In genomic region chr9:104090578-104090977, GRCh38 we compare ENCODE assay signal across 21 cellular contexts. TPM values are rescaled to one million over a fixed set of nuclear protein-coding genes. Genes with fewer than 3 reads are reported as not detected.
A peak's percentile ranks its signal among the peaks of the same experiment; 100 is the strongest.
DNase-seq lines count a peak whose midpoint lies in the region; ATAC-seq and TF ChIP-seq lines count a peak whose summit lies in the region.
"Had no signal": no experiment of that assay in that cellular context is flagged by ENCODE, and none has a peak within 500 bp of the region (broad histone marks: within the 10 kb centered on the region; RNA-seq: fewer than 3 reads in every experiment).

No MANE protein-coding gene starts in this region.

- intact Hi-C loops in dendritic cell treated with granulocyte-macrophage colony-stimulating factor and Interleukin-4, amounts not matched to agents 40 ng/mL and 50 ng/mL, for 4 days (cut with micrococcal nuclease): loop anchor here (5.0 kb wide), 1 partner anchor 652 kb away; no protein-coding TSS in a partner anchor

- H3K36me3 Mint-ChIP-seq in dendritic cell treated with granulocyte-macrophage colony-stimulating factor and Interleukin-4, amounts not matched to agents 40 ng/mL and 50 ng/mL, for 4 days (ENCODE audit: low read depth): peaks cover 13% of the 10 kb centered on the region
- no peaks in the 10 kb centered on the region for H3K36me3 Mint-ChIP-seq in nephron (ENCODE audit: low read depth)
- peaks cover 1% of the 10 kb centered on the region for H3K36me3 Mint-ChIP-seq in activated T-cell treated with anti-CD3 and anti-CD28 coated beads, Interleukin-2, amount 50 U/mL, for 4 hours (ENCODE audit: insufficient read depth)
- H3K36me3 Mint-ChIP-seq: naive thymus-derived CD4-positive, alpha-beta T cell had no signal

- H3K4me3 Mint-ChIP-seq in dendritic cell treated with granulocyte-macrophage colony-stimulating factor and Interleukin-4, amounts not matched to agents 40 ng/mL and 50 ng/mL, for 4 days: no peak overlapping the region
- H3K4me3 Mint-ChIP-seq in nephron: peak overlapping the region; percentile 17 to 46 (median 45)
- no peak overlapping the region for H3K4me3 Mint-ChIP-seq in activated T-cell treated with anti-CD3 and anti-CD28 coated beads, Interleukin-2, amount 50 U/mL, for 4 hours

- H3K27me3 Mint-ChIP-seq in dendritic cell treated with granulocyte-macrophage colony-stimulating factor and Interleukin-4, amounts not matched to agents 40 ng/mL and 50 ng/mL, for 4 days: peaks cover 6% of the 10 kb centered on the region
- H3K27me3 Mint-ChIP-seq in nephron (ENCODE audit: low read depth): no peaks in the 10 kb centered on the region
- H3K27me3 Mint-ChIP-seq in activated T-cell treated with anti-CD3 and anti-CD28 coated beads, Interleukin-2, amount 50 U/mL, for 4 hours (ENCODE audit: low read depth): peaks cover 5% of the 10 kb centered on the region

- H3K27ac Mint-ChIP-seq in dendritic cell treated with granulocyte-macrophage colony-stimulating factor and Interleukin-4, amounts not matched to agents 40 ng/mL and 50 ng/mL, for 4 days: peak overlapping the region; percentile 5
- peak overlapping the region in 2 of 3 experiments; percentile 70 to 100 for H3K27ac Mint-ChIP-seq in nephron

- no peak for ATAC-seq in activated T-cell treated with anti-CD3 and anti-CD28 coated beads, Interleukin-2, amount 50 U/mL, for 4 hours
- ATAC-seq in HG03457 (IDR thresholded peaks at IDR 0.05; ENCODE audit: unreplicated experiment): no peak
- ATAC-seq: naive thymus-derived CD4-positive, alpha-beta T cell had no signal

- H3K4me1 Mint-ChIP-seq in dendritic cell treated with granulocyte-macrophage colony-stimulating factor and Interleukin-4, amounts not matched to agents 40 ng/mL and 50 ng/mL, for 4 days (ENCODE audit: low read depth): peaks cover 36% of the 10 kb centered on the region
- H3K4me1 Mint-ChIP-seq in nephron: peaks cover 44% of the 10 kb centered on the region
- H3K4me1 Mint-ChIP-seq in activated T-cell treated with anti-CD3 and anti-CD28 coated beads, Interleukin-2, amount 50 U/mL, for 4 hours (ENCODE audit: low read depth): peaks cover 28% of the 10 kb centered on the region

- H3K9me3 Mint-ChIP-seq in dendritic cell treated with granulocyte-macrophage colony-stimulating factor and Interleukin-4, amounts not matched to agents 40 ng/mL and 50 ng/mL, for 4 days: no peaks in the 10 kb centered on the region
- H3K9me3 Mint-ChIP-seq in nephron: no peaks in the 10 kb centered on the region
- H3K9me3 Mint-ChIP-seq in activated T-cell treated with anti-CD3 and anti-CD28 coated beads, Interleukin-2, amount 50 U/mL, for 4 hours: no peaks in the 10 kb centered on the region
- H3K9me3 Mint-ChIP-seq: naive thymus-derived CD4-positive, alpha-beta T cell had no signal

- DNase-seq in DMS53 (lab: John Stamatoyannopoulos, UW) (peak; percentile 15), DMS53 treated with DMSO at 0.1 percent for 48 hours (lab: John Stamatoyannopoulos, UW; ENCODE audit: unreplicated experiment) (no peak), DMS153 (lab: John Stamatoyannopoulos, UW) (peak; percentile 14), GM10266 (ENCODE audit: extremely low spot score) (no peak)
- no peak for DNase-seq in activated T-cell treated with anti-CD3 and anti-CD28 coated beads, Interleukin-2, amount 50 U/mL, for 4 hours
- DNase-seq: activated CD4-positive, alpha-beta T cell treated with anti-CD3 and anti-CD28 coated beads, Interleukin-2, amount 50 U/mL, for 4 hours; activated gamma-delta T cell treated with Interleukin-2 at 50 U/mL for 16 hours; amygdala; BE2C; effector CD8-positive, alpha-beta T cell; MG63; naive thymus-derived CD4-positive, alpha-beta T cell; NCI-H187 treated with DMSO at 0.1 percent for 48 hours; SJCRH30; stimulated activated CD4-positive, alpha-beta T cell treated with anti-CD3 and anti-CD28 coated beads, Interleukin-2, amount 100 ng/mL, for 48 hours; stomach; T-helper 2 cell; WERI-Rb-1 had no signal

- TF ChIP-seq CTCF in nephron (IDR thresholded peaks at IDR 0.05; ENCODE audit: unreplicated experiment in 3 of 3) (no peak), GM10266 (IDR thresholded peaks at IDR 0.05; ENCODE audit: control insufficient read depth, insufficient read depth, low read depth, missing control alignments) (no peak)

RNA-seq across cellular contexts. Expression of gene SMC2, which starts 3.5 kb away (rescaled TPM):
- 10 to 100 TPM; 29.3 to 39.2 (median 37.9) TPM for total RNA-seq in activated T-cell treated with anti-CD3 and anti-CD28 coated beads, Interleukin-2, amount 50 U/mL, for 4 hours

Comparison
In these comparisons a context has a peak if more than half of its experiments do, and no peak if none do; other contexts are left out.
1. DNase-seq: peak in DMS53 (single experiment) and DMS153 (single experiment); none in DMS53 treated with DMSO at 0.1 percent for 48 hours (single experiment), GM10266 (single experiment) and activated T-cell treated with anti-CD3 and anti-CD28 coated beads, Interleukin-2, amount 50 U/mL, for 4 hours (single experiment).
2. H3K4me3 Mint-ChIP-seq: peak in nephron (3 of 3); none in dendritic cell treated with granulocyte-macrophage colony-stimulating factor and Interleukin-4, amounts not matched to agents 40 ng/mL and 50 ng/mL, for 4 days (single experiment) and activated T-cell treated with anti-CD3 and anti-CD28 coated beads, Interleukin-2, amount 50 U/mL, for 4 hours (single experiment).